26 cellular contexts compared by ENCODE assay signal in the genomic region with DNA sequence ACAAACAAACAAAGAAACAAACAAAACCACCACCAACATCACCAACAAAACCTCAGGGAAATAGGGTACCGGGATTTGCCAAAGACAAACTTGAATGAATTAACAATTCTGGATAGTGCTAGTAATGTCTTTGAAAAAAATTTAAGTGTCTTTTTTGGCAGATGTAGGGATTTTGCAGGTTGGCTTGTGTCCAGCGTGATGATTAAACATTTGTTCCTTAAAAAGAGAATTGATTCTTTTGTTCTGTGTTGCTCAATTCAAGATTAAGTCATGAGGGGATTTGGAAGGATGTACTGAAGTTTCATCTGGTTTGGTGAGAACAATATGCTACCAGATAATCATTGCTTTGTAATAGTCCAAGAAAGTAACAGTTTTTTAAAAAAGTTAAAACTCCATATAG.
"Had no signal": no experiment of that assay in that cellular context is flagged by ENCODE, and none has a peak within 500 bp of the region (broad histone marks: within the 10 kb centered on the region; RNA-seq: fewer than 3 reads in every experiment).

No MANE protein-coding gene starts in this region.

- DNase-seq: activated CD4-positive, alpha-beta T cell treated with anti-CD3 and anti-CD28 coated beads for 48 hours; activated CD4-positive, alpha-beta T cell treated with anti-CD3 and anti-CD28 coated beads, Interleukin-2, amount 50 U/mL, for 48 hours; activated CD8-positive, alpha-beta memory T cell treated with anti-CD3 and anti-CD28 coated beads for 24 hours; activated effector memory CD4-positive, alpha-beta T cell treated with Interleukin-2 at 50 U/mL for 16 hours; activated naive CD4-positive, alpha-beta T cell treated with Interleukin-2 at 50 U/mL for 16 hours; adrenal gland; aorta; dorsolateral prefrontal cortex; effector memory CD4-positive, alpha-beta T cell; left lung; lower lobe of right lung; mesendoderm; right cardiac atrium; stimulated activated CD4-positive, alpha-beta T cell treated with anti-CD3 and anti-CD28 coated beads, Interleukin-12 subunit alpha, Interleukin-12 subunit beta, amount 100 ng/mL, for 4 hours; stimulated activated CD4-positive, alpha-beta T cell treated with anti-CD3 and anti-CD28 coated beads, Interleukin-4, amount 100 ng/mL, for 24 hours; stomach; T-helper 9 cell; thyroid gland; upper lobe of left lung; WERI-Rb-1 had no signal

- H3K36me3 Mint-ChIP-seq: activated naive CD8-positive, alpha-beta T cell; brain; natural killer cell treated with Interleukin-12 subunit alpha and Interleukin-12 subunit beta and Interleukin-15 and Interleukin-18, amount 100 ng/mL, for 72 hours; stimulated activated memory B cell treated with anti-CD40 and anti-IgM and Interleukin-4, amounts not matched to agents 10 μg/mL and 1 μg/mL and 100 μg/mL, for 72 hours had no signal

- H3K4me3 Mint-ChIP-seq: activated naive CD8-positive, alpha-beta T cell; brain; natural killer cell treated with Interleukin-12 subunit alpha and Interleukin-12 subunit beta and Interleukin-15 and Interleukin-18, amount 100 ng/mL, for 72 hours; stimulated activated memory B cell treated with anti-CD40 and anti-IgM and Interleukin-4, amounts not matched to agents 10 μg/mL and 1 μg/mL and 100 μg/mL, for 72 hours; T-helper 1 cell treated with Interleukin-12 subunit alpha and Interleukin-12 subunit beta and Interleukin-4 antibody, amounts not matched to agents 30 μg/mL and 1 μg/mL, for 36 hours had no signal

- H3K27me3 Mint-ChIP-seq: activated naive CD8-positive, alpha-beta T cell; brain; natural killer cell treated with Interleukin-12 subunit alpha and Interleukin-12 subunit beta and Interleukin-15 and Interleukin-18, amount 100 ng/mL, for 72 hours; stimulated activated memory B cell treated with anti-CD40 and anti-IgM and Interleukin-4, amounts not matched to agents 10 μg/mL and 1 μg/mL and 100 μg/mL, for 72 hours had no signal

- H3K27ac Mint-ChIP-seq: activated naive CD8-positive, alpha-beta T cell; brain; natural killer cell treated with Interleukin-12 subunit alpha and Interleukin-12 subunit beta and Interleukin-15 and Interleukin-18, amount 100 ng/mL, for 72 hours; stimulated activated memory B cell treated with anti-CD40 and anti-IgM and Interleukin-4, amounts not matched to agents 10 μg/mL and 1 μg/mL and 100 μg/mL, for 72 hours; T-helper 1 cell treated with Interleukin-12 subunit alpha and Interleukin-12 subunit beta and Interleukin-4 antibody, amounts not matched to agents 30 μg/mL and 1 μg/mL, for 36 hours had no signal

- H3K4me3 ChIP-seq: adrenal gland, coronary artery, dorsolateral prefrontal cortex, left lung, lower lobe of right lung, stomach, thyroid gland, upper lobe of left lung had no signal

- H3K4me1 Mint-ChIP-seq: brain; stimulated activated memory B cell treated with anti-CD40 and anti-IgM and Interleukin-4, amounts not matched to agents 10 μg/mL and 1 μg/mL and 100 μg/mL, for 72 hours had no signal

- H3K9me3 Mint-ChIP-seq: stimulated activated memory B cell treated with anti-CD40 and anti-IgM and Interleukin-4, amounts not matched to agents 10 μg/mL and 1 μg/mL and 100 μg/mL, for 72 hours; T-helper 1 cell treated with Interleukin-12 subunit alpha and Interleukin-12 subunit beta and Interleukin-4 antibody, amounts not matched to agents 30 μg/mL and 1 μg/mL, for 36 hours had no signal
